In genomic region chr3:134326760-134327593, GRCh38 we compare ENCODE assay signal across 9 cellular contexts. TPM values are rescaled to one million over a fixed set of nuclear protein-coding genes. Genes with fewer than 3 reads are reported as not detected.
DNase-seq lines count a peak whose midpoint lies in the region; TF ChIP-seq lines count a peak whose summit lies in the region.
"Had no signal": no experiment of that assay in that cellular context is flagged by ENCODE, and none has a peak within 500 bp of the region (broad histone marks: within the 10 kb centered on the region; RNA-seq: fewer than 3 reads in every experiment).

No MANE protein-coding gene starts in this region.

- peak overlapping the region; percentile 16 for H3K4me3 Mint-ChIP-seq in mesothelial cell of epicardium
- no peak overlapping the region for H3K4me3 Mint-ChIP-seq in activated naive CD4-positive, alpha-beta T cell treated with anti-CD3 and anti-CD28 coated beads for 36 hours

- H3K27ac Mint-ChIP-seq in mesothelial cell of epicardium, result peak overlapping the region; percentile 97
- no peak overlapping the region for H3K27ac Mint-ChIP-seq in activated naive CD4-positive, alpha-beta T cell treated with anti-CD3 and anti-CD28 coated beads for 36 hours

- no peaks in the 10 kb centered on the region for H3K9me3 Mint-ChIP-seq in mesothelial cell of epicardium
- H3K9me3 Mint-ChIP-seq in activated naive CD4-positive, alpha-beta T cell treated with anti-CD3 and anti-CD28 coated beads for 36 hours, result no peaks in the 10 kb centered on the region

- CTCF ChIA-PET in activated naive CD4-positive, alpha-beta T cell treated with anti-CD3 and anti-CD28 coated beads for 36 hours (lab: Charles Lee), result no interaction called here

- peaks cover 51% of the 10 kb centered on the region for H3K4me1 Mint-ChIP-seq in mesothelial cell of epicardium
- H3K4me1 Mint-ChIP-seq in activated naive CD4-positive, alpha-beta T cell treated with anti-CD3 and anti-CD28 coated beads for 36 hours (ENCODE audit: low read depth), result no peaks in the 10 kb centered on the region

- in situ Hi-C loops in ACHN (cut with HindIII; ENCODE audit: low pct_ligation_motif_present, low pct_unique_long_range_greater_than_20kb, low sequenced_read_pairs), result no loop called here

- H3K27ac ChIP-seq in epithelial cell of prostate, result peak overlapping the region; percentile 100

- H3K36me3 Mint-ChIP-seq in mesothelial cell of epicardium, result no peaks in the 10 kb centered on the region
- no peaks in the 10 kb centered on the region for H3K36me3 Mint-ChIP-seq in activated naive CD4-positive, alpha-beta T cell treated with anti-CD3 and anti-CD28 coated beads for 36 hours (ENCODE audit: low read depth)

- H3K27me3 Mint-ChIP-seq in mesothelial cell of epicardium (ENCODE audit: low read depth), result no peaks in the 10 kb centered on the region
- H3K27me3 Mint-ChIP-seq in activated naive CD4-positive, alpha-beta T cell treated with anti-CD3 and anti-CD28 coated beads for 36 hours (ENCODE audit: low read depth), result peaks cover 5% of the 10 kb centered on the region

- DNase-seq in ACHN (peak; percentile 98), NCI-H460 (ENCODE audit: extremely low read depth, low read depth) (peak; percentile 91), epithelial cell of prostate (ENCODE audit: low read depth, low spot score) (no peak), mesothelial cell of epicardium (ENCODE audit: low spot score in 2 of 2, unreplicated experiment in 2 of 2) (no peak), NCI-H1436 treated with DMSO at 0.1 percent for 48 hours (lab: John Stamatoyannopoulos, UW) (no peak), DMS79 treated with DMSO at 0.1 percent for 48 hours (lab: John Stamatoyannopoulos, UW) (no peak)
- DNase-seq in activated naive CD4-positive, alpha-beta T cell treated with anti-CD3 and anti-CD28 coated beads for 36 hours, result no peak
- no peak for DNase-seq in activated CD4-positive, alpha-beta T cell treated with anti-CD3 and anti-CD28 coated beads for 4 hours
- DNase-seq: nucleus accumbens had no signal

- no peak for TF ChIP-seq CTCF in mesothelial cell of epicardium (IDR thresholded peaks at IDR 0.05; ENCODE audit: unreplicated experiment)

- intact Hi-C loops in activated naive CD4-positive, alpha-beta T cell treated with anti-CD3 and anti-CD28 coated beads for 36 hours (cut with micrococcal nuclease), result no loop called here

RNA-seq across cellular contexts. Expression of gene AMOTL2, which starts 47.3 kb away (rescaled TPM):
- 38.6 and 42.3 TPM in 2 replicates for total RNA-seq in NCI-H460 (2014; rRNA removed; shearing (Covaris generic))
- polyA plus RNA-seq in NCI-H460 (2014; cell fraction: nucleus; rRNA removed), result 52.2 and 73.8 TPM in 2 replicates
- 281 to 297 TPM (median 296 TPM) in 3 replicates for total RNA-seq in mesothelial cell of epicardium
- total RNA-seq in activated naive CD4-positive, alpha-beta T cell treated with anti-CD3 and anti-CD28 coated beads for 36 hours, result under 1 TPM in 1 of 2 experiments, not detected in 1; 0.31 TPM

Comparison
In these comparisons a context has a peak if more than half of its experiments do, and no peak if none do; other contexts are left out.
1. DNase-seq: peak in ACHN (single experiment) and NCI-H460 (single experiment); none in epithelial cell of prostate (single experiment), mesothelial cell of epicardium (0 of 2), NCI-H1436 treated with DMSO at 0.1 percent for 48 hours (single experiment), activated naive CD4-positive, alpha-beta T cell treated with anti-CD3 and anti-CD28 coated beads for 36 hours (single experiment), activated CD4-positive, alpha-beta T cell treated with anti-CD3 and anti-CD28 coated beads for 4 hours (0 of 2) and DMS79 treated with DMSO at 0.1 percent for 48 hours (single experiment).
2. RNA of gene AMOTL2, which starts 47.3 kb away (total RNA-seq): 281 to 297 TPM in mesothelial cell of epicardium and 38.6 to 42.3 TPM in NCI-H460; 0.31 TPM in activated naive CD4-positive, alpha-beta T cell treated with anti-CD3 and anti-CD28 coated beads for 36 hours; every median in the first group is over 10 times any median in the second.